Comparison of ENCODE assay signal across 10 cellular contexts in the genomic region with DNA sequence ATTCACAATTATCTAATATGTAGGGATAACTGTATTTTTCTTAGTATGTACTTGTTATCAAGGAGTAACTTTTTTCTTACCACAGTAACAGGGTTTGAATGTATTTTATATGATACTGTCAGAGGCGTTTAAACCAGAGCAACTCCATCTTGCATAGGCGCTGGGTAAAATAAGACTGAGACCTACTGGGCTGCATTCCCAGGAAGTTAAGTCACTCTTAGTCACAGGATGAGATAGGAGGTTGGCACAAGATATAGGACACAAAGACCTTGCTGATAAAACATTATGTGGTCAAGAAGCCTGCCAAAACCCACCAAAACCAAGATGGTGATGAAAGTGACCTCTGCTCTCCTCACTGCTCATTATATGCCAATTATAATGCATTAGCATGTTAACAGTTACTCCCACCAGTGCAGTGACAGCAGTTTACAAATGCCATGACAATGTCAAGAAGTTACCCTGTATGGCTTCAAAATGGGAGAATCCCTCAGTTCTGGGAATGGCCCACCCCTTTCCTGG.
A peak's percentile ranks its signal among the peaks of the same experiment; 100 is the strongest.
DNase-seq lines count a peak whose midpoint lies in the region; ATAC-seq and TF ChIP-seq lines count a peak whose summit lies in the region.
"Had no signal": no experiment of that assay in that cellular context is flagged by ENCODE, and none has a peak within 500 bp of the region (broad histone marks: within the 10 kb centered on the region; RNA-seq: fewer than 3 reads in every experiment).

No MANE protein-coding gene starts in this region.

- H3K27me3 Mint-ChIP-seq in brain: peaks cover 4% of the 10 kb centered on the region

- no peak overlapping the region for H3K4me3 ChIP-seq in A673 (ENCODE audit: low read depth, low read length, poor library complexity, severe bottlenecking)
- no peak overlapping the region for H3K4me3 ChIP-seq in HUES64 (ENCODE audit: low read length)
- H3K4me3 ChIP-seq: BLaER1 had no signal

- no peak overlapping the region for H3K9ac ChIP-seq in HUES64 (ENCODE audit: low read depth, low read length)
- H3K9ac ChIP-seq: BLaER1 had no signal

- H3K27me3 ChIP-seq in A673 (replicated peaks; ENCODE audit: insufficient read depth, low read depth, low read length, poor library complexity) (no peaks in the 10 kb centered on the region), HUES64 (ENCODE audit: insufficient read depth, low read length) (no peaks in the 10 kb centered on the region)
- H3K27me3 ChIP-seq: BLaER1 had no signal

- no peaks in the 10 kb centered on the region for H3K36me3 Mint-ChIP-seq in brain

- H3K4me1 ChIP-seq in A673 (ENCODE audit: insufficient read depth, low read length, poor library complexity, severe bottlenecking): peaks cover 8% of the 10 kb centered on the region
- H3K4me1 ChIP-seq in HUES64 (ENCODE audit: insufficient read depth, low read length): no peaks in the 10 kb centered on the region
- H3K4me1 ChIP-seq: BLaER1 had no signal

- no peak for ATAC-seq in stimulated activated naive CD8-positive, alpha-beta T cell treated with anti-CD3 and anti-CD28 coated beads, Interleukin-15, Interleukin-2, amounts not matched to agents 100 U/mL and 50 U/mL, for 24 hours

- intact Hi-C loops in A673 (cut with micrococcal nuclease; ENCODE audit: unreplicated experiment): no loop called here

- H3K9me3 ChIP-seq in A673 (ENCODE audit: low read depth, low read length, poor library complexity, severe bottlenecking) (no peaks in the 10 kb centered on the region), HUES64 (ENCODE audit: insufficient read depth, low read depth, low read length) (peaks cover 10% of the 10 kb centered on the region; the same call in 1 of the 2 replicates)
- H3K9me3 ChIP-seq: BLaER1 had no signal

- WGBS in HUES64: 97% methylated on average over 2 of the region's 2 CpGs

- TF ChIP-seq CTCF in A673 (conservative IDR thresholded peaks at IDR 0.05; ENCODE audit: low read depth, low read length) (no peak), brain (conservative IDR thresholded peaks at IDR 0.05) (no peak)

- peak overlapping the region in 3 of 5 experiments; percentile 66 to 97 (median 95) for H3K27ac Mint-ChIP-seq in brain

- H3K27ac ChIP-seq in A673 (ENCODE audit: low read depth, low read length, poor library complexity, severe bottlenecking) (peak overlapping the region; percentile 28), HUES64 (ENCODE audit: low read depth, low read length) (peak overlapping the region; percentile 26; the same call in 1 of the 2 replicates)
- H3K27ac ChIP-seq: BLaER1 had no signal

- no TSS peak for BruUV-seq in A673 (replicated peaks; lab: Mats Ljungman, UMichigan)

- CTCF ChIA-PET in A673 (lab: Charles Lee): interaction anchor here (0.9 kb wide), 1 partner anchor 10 kb away, joined by 3 read pairs; no protein-coding TSS in a partner anchor

- H3K36me3 ChIP-seq in A673 (ENCODE audit: insufficient read depth, low read length, poor library complexity, severe bottlenecking) (no peaks in the 10 kb centered on the region), HUES64 (ENCODE audit: insufficient read depth, low read length) (no peaks in the 10 kb centered on the region)
- H3K36me3 ChIP-seq: BLaER1 had no signal

- peaks cover 4 to 21% (median 17%) of the 10 kb centered on the region in 5 experiments for H3K9me3 Mint-ChIP-seq in brain

- peaks cover 18% of the 10 kb centered on the region for H3K4me1 Mint-ChIP-seq in brain

- DNase-seq in A673 (ENCODE audit: low spot score) (peak; percentile 76), islet precursor cell (peak; percentile 58), ureter (ENCODE audit: low spot score) (no peak), HuH-7 (ENCODE audit: low spot score) (no peak)
- DNase-seq in stimulated activated naive CD8-positive, alpha-beta T cell treated with anti-CD3 and anti-CD28 coated beads, Interleukin-15, Interleukin-2, amounts not matched to agents 100 U/mL and 50 U/mL, for 24 hours: no peak
- DNase-seq in effector CD8-positive, alpha-beta T cell (lab: John Stamatoyannopoulos, UW): no peak
- DNase-seq: Karpas-422 had no signal

- POLR2A ChIA-PET in A673 (lab: Charles Lee; ENCODE audit: low non-redundant PET): no interaction called here

- H3K4me3 Mint-ChIP-seq in brain: no peak overlapping the region

Comparison
In these comparisons a context has a peak if more than half of its experiments do, and no peak if none do; other contexts are left out.
1. DNase-seq: peak in A673 (single experiment) and islet precursor cell (single experiment); none in ureter (single experiment), stimulated activated naive CD8-positive, alpha-beta T cell treated with anti-CD3 and anti-CD28 coated beads, Interleukin-15, Interleukin-2, amounts not matched to agents 100 U/mL and 50 U/mL, for 24 hours (single experiment), effector CD8-positive, alpha-beta T cell (single experiment) and HuH-7 (single experiment).